Comparison of ENCODE assay signal across 8 cellular contexts in genomic region chr1:222465211-222466041, GRCh38.
DNase-seq lines count a peak whose midpoint lies in the region; ATAC-seq and TF ChIP-seq lines count a peak whose summit lies in the region.

No MANE protein-coding gene starts in this region.

- H3K36me3 ChIP-seq in ES-I3 (ENCODE audit: insufficient read depth, low read length) (no peaks in the 10 kb centered on the region), gastroesophageal sphincter (no peaks in the 10 kb centered on the region), suprapubic skin (no peaks in the 10 kb centered on the region)

- H3K27me3 ChIP-seq in gastroesophageal sphincter (no peaks in the 10 kb centered on the region), suprapubic skin (no peaks in the 10 kb centered on the region)

- H3K9ac ChIP-seq in ES-I3 (ENCODE audit: low read depth, low read length): peak overlapping the region; percentile 87

- TF ChIP-seq EP300 in gastroesophageal sphincter (IDR thresholded peaks at IDR 0.05) (no peak), suprapubic skin (IDR thresholded peaks at IDR 0.05) (no peak)

- TF ChIP-seq POLR2A in gastroesophageal sphincter (IDR thresholded peaks at IDR 0.05) (peak in 1 of 2 donors; percentile 17), suprapubic skin (IDR thresholded peaks at IDR 0.05) (peak in 1 of 2 donors; percentile 11)

- H3K9me3 ChIP-seq in ES-I3 (ENCODE audit: control insufficient read depth, insufficient read depth, low read length) (no peaks in the 10 kb centered on the region; the same call in 1 of the 2 replicates), gastroesophageal sphincter (no peaks in the 10 kb centered on the region), suprapubic skin (no peaks in the 10 kb centered on the region)

- DNase-seq in GOT3 (lab: John Stamatoyannopoulos, UW): peak; percentile 88
- peak; percentile 96 for DNase-seq in LHCN-M2 (ENCODE audit: low read depth)
- DNase-seq in SIG-M5 (lab: John Stamatoyannopoulos, UW): peak; percentile 32
- DNase-seq in activated naive CD4-positive, alpha-beta T cell treated with Interleukin-2 at 50 U/mL for 16 hours: peak; percentile 82
- DNase-seq in nucleus accumbens (lab: John Stamatoyannopoulos, UW): peak; percentile 13 to 91 (median 80)
- peak; percentile 91 to 93 for DNase-seq in suprapubic skin (ENCODE audit: low spot score in 2 of 2)

- ATAC-seq in gastroesophageal sphincter: peak; percentile 99

- H3K4me3 ChIP-seq in gastroesophageal sphincter: peak overlapping the region; percentile 9 to 49
- peak overlapping the region; percentile 46 for H3K4me3 ChIP-seq in suprapubic skin

- TF ChIP-seq CTCF in gastroesophageal sphincter (IDR thresholded peaks at IDR 0.05) (peak; percentile 99 to 100 (median 100)), suprapubic skin (IDR thresholded peaks at IDR 0.05) (peak; percentile 99 to 100)

- peak overlapping the region; percentile 32 to 84 (median 82) for H3K27ac ChIP-seq in gastroesophageal sphincter
- peak overlapping the region; percentile 74 for H3K27ac ChIP-seq in suprapubic skin

- no peaks in the 10 kb centered on the region for H3K4me1 ChIP-seq in ES-I3 (ENCODE audit: insufficient read depth, low read length)
- H3K4me1 ChIP-seq in gastroesophageal sphincter: peaks cover 0 to 16% (median 4%) of the 10 kb centered on the region in 3 donors
- peaks cover 8% of the 10 kb centered on the region for H3K4me1 ChIP-seq in suprapubic skin

- WGBS in gastroesophageal sphincter (ENCODE audit: low coverage in 1 of 2), 2 donors: 7 to 17% methylated on average over 6 of the region's 46 CpGs
- 5% methylated on average over 15 of the region's 46 CpGs for WGBS in suprapubic skin

Comparison
In these comparisons a context has a peak if more than half of its experiments do, and no peak if none do; other contexts are left out.
1. Peak in every context shown above with its lines: DNase-seq, ATAC-seq, H3K4me3 ChIP-seq and H3K27ac ChIP-seq.
2. DNase-seq: peak in every context shown above with its lines; median percentile 96 in LHCN-M2; 92 in suprapubic skin; 88 in GOT3; 82 in activated naive CD4-positive, alpha-beta T cell treated with Interleukin-2 at 50 U/mL for 16 hours; 80 in nucleus accumbens; 32 in SIG-M5.